In the genomic region with DNA sequence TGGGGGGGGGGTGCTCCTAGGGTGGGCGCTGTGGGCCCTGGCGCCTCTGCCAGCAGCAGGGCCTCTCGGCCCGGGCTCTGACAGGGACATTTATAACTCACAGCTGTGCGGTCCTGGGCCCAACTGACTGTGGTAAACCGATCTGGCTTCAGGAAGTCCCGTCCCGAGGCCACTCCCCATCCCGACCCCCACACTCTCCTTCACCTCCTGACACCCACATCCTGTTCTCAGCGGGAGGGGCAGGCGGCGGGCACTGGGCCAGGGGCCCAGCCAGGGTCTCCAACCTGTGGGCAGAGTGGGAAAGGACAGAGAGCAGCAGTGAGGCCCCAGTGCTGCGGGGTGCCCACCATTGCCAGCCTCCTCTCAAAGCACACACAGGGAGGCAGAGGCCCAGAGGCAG, we compare ENCODE assay signal across 8 cellular contexts.
DNase-seq lines count a peak whose midpoint lies in the region; ATAC-seq and TF ChIP-seq lines count a peak whose summit lies in the region.

No MANE protein-coding gene starts in this region.

- H3F3A ChIP-seq in GM23248 (ENCODE audit: insufficient read depth), result peaks cover 28% of the 10 kb centered on the region

- TF ChIP-seq EP300 in upper lobe of left lung (IDR thresholded peaks at IDR 0.05), result no peak

- H3K27me3 ChIP-seq in GM06990 (replicated peaks; ENCODE audit: control insufficient read depth, insufficient read depth, low read length) (no peaks in the 10 kb centered on the region), GM23248 (replicated peaks; ENCODE audit: insufficient read depth) (no peaks in the 10 kb centered on the region), upper lobe of left lung (no peaks in the 10 kb centered on the region)

- no peaks in the 10 kb centered on the region for H3K9me2 ChIP-seq in GM23248 (ENCODE audit: insufficient read depth)

- H3K4me1 Mint-ChIP-seq in activated naive CD8-positive, alpha-beta T cell treated with anti-CD3 and anti-CD28 coated beads for 36 hours, result peaks cover 37% of the 10 kb centered on the region

- H4K20me1 ChIP-seq in GM23248 (ENCODE audit: insufficient read depth), result no peaks in the 10 kb centered on the region

- H3K79me2 ChIP-seq in GM23248 (ENCODE audit: insufficient read depth), result peaks cover 98% of the 10 kb centered on the region

- no peak for TF ChIP-seq POLR2A in upper lobe of left lung (IDR thresholded peaks at IDR 0.05)

- H3K9me3 ChIP-seq in GM23248 (ENCODE audit: low read depth), result no peaks in the 10 kb centered on the region
- no peaks in the 10 kb centered on the region for H3K9me3 ChIP-seq in mucosa of descending colon
- no peaks in the 10 kb centered on the region for H3K9me3 ChIP-seq in upper lobe of left lung

- no peaks in the 10 kb centered on the region for H3K36me3 Mint-ChIP-seq in activated naive CD8-positive, alpha-beta T cell treated with anti-CD3 and anti-CD28 coated beads for 36 hours

- peak; percentile 68 for DNase-seq in GM06990 (ENCODE audit: extremely low read depth, insufficient read length)
- DNase-seq in GM23248, result no peak
- peak; percentile 91 for DNase-seq in MV-4-11 (lab: John Stamatoyannopoulos, UW)
- DNase-seq in activated naive CD8-positive, alpha-beta T cell treated with anti-CD3 and anti-CD28 coated beads for 36 hours, result peak; percentile 67
- DNase-seq in mucosa of descending colon, result peak; percentile 42 to 79 (median 56)
- DNase-seq in upper lobe of left lung, result peak in 1 of 2 donors; percentile 56
- no peak for DNase-seq in DMS53 (lab: John Stamatoyannopoulos, UW)

- peak overlapping the region; percentile 74 for H3K4me3 Mint-ChIP-seq in activated naive CD8-positive, alpha-beta T cell treated with anti-CD3 and anti-CD28 coated beads for 36 hours

- WGBS in GM23248 (ENCODE audit: low coverage in 1 of 2, low lambda C conversion rate in 2 of 2, missing lambda C conversion rate in 2 of 2), 2 experiments, result 70 to 85% methylated on average over 11 to 13 of the region's 13 CpGs
- WGBS in upper lobe of left lung, 2 donors, result 21% methylated on average over 13 of the region's 13 CpGs; no CpG with 5 or more reads in 1 of the 2 donors

- peak overlapping the region; percentile 48; the same call in 1 of the 2 replicates for H3K9ac ChIP-seq in GM23248

- in situ Hi-C loops in GM23248 (cut with MboI), result no loop called here

- H3K27ac ChIP-seq in GM23248 (peak overlapping the region; percentile 92; the same call in 1 of the 2 replicates), upper lobe of left lung (peak overlapping the region; percentile 80 to 92 (median 86))

- TF ChIP-seq CTCF in GM06990 (IDR thresholded peaks at IDR 0.05; ENCODE audit: insufficient read depth, low read length, poor library complexity, severe bottlenecking) (no peak), mucosa of descending colon (IDR thresholded peaks at IDR 0.05) (no peak), upper lobe of left lung (IDR thresholded peaks at IDR 0.05) (no peak)

- ATAC-seq in mucosa of descending colon (peak; percentile 50), upper lobe of left lung (ENCODE audit: low FRiP score in 2 of 2) (peak; percentile 14 to 28), HG03469 (IDR thresholded peaks at IDR 0.05; ENCODE audit: unreplicated experiment) (no peak)

- H3K27me3 Mint-ChIP-seq in activated naive CD8-positive, alpha-beta T cell treated with anti-CD3 and anti-CD28 coated beads for 36 hours, result no peaks in the 10 kb centered on the region

- H3K36me3 ChIP-seq in GM06990 (ENCODE audit: control insufficient read depth, insufficient read depth, low read length) (no peaks in the 10 kb centered on the region; the same call in 1 of the 2 replicates), GM23248 (ENCODE audit: low read depth) (peaks cover 23% of the 10 kb centered on the region; the same call in 1 of the 2 replicates), mucosa of descending colon (ENCODE audit: low read depth) (no peaks in the 10 kb centered on the region), upper lobe of left lung (peaks cover 2 to 18% (median 10%) of the 10 kb centered on the region in 4 donors)

- H3K4me3 ChIP-seq in GM06990 (replicated peaks; ENCODE audit: low read depth, low read length), result no peak overlapping the region; the same call in 1 of the 2 replicates
- no peak overlapping the region for H3K4me3 ChIP-seq in GM23248
- H3K4me3 ChIP-seq in mucosa of descending colon, result no peak overlapping the region
- no peak overlapping the region for H3K4me3 ChIP-seq in upper lobe of left lung

- no peak overlapping the region for H2AFZ ChIP-seq in GM23248

- no peaks in the 10 kb centered on the region for H3K9me3 Mint-ChIP-seq in activated naive CD8-positive, alpha-beta T cell treated with anti-CD3 and anti-CD28 coated beads for 36 hours

- no peak overlapping the region for H3K4me2 ChIP-seq in GM23248 (ENCODE audit: unreplicated experiment)

- H3K27ac Mint-ChIP-seq in activated naive CD8-positive, alpha-beta T cell treated with anti-CD3 and anti-CD28 coated beads for 36 hours, result peak overlapping the region; percentile 87

- peaks cover 39% of the 10 kb centered on the region for H3K4me1 ChIP-seq in GM23248 (ENCODE audit: insufficient read depth)
- H3K4me1 ChIP-seq in mucosa of descending colon (ENCODE audit: low read depth), result peaks cover 32% of the 10 kb centered on the region
- peaks cover 69 to 94% (median 86%) of the 10 kb centered on the region in 4 donors for H3K4me1 ChIP-seq in upper lobe of left lung

- intact Hi-C loops in mucosa of descending colon (cut with DNase I, micrococcal nuclease), result no loop called here

Comparison
In these comparisons a context has a peak if more than half of its experiments do, and no peak if none do; other contexts are left out.
1. DNase-seq: peak in GM06990 (single experiment), MV-4-11 (single experiment), activated naive CD8-positive, alpha-beta T cell treated with anti-CD3 and anti-CD28 coated beads for 36 hours (single experiment) and mucosa of descending colon (3 of 3); none in GM23248 (single experiment) and DMS53 (single experiment).